24 cellular contexts compared by ENCODE assay signal in the genomic region with DNA sequence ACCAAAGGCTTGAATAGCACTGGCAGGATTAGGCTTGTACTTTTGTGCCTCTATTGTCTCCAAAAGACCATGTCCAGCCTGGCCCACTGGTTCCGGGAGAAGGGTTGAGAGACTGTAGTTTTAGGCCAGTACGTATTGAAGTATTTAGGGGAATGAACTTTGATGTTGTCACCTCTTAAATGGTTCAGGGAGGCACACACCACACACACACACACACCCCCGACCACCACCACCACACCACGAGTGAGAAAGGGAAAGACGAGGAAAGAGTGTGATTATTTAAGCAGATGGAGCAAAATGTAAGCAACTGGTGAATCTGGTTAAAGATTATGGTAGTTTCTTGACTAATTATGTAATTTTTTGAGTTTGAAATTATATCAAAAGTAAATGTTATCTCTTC.
DNase-seq lines count a peak whose midpoint lies in the region; ATAC-seq and TF ChIP-seq lines count a peak whose summit lies in the region.
"Had no signal": no experiment of that assay in that cellular context is flagged by ENCODE, and none has a peak within 500 bp of the region (broad histone marks: within the 10 kb centered on the region; RNA-seq: fewer than 3 reads in every experiment).

No MANE protein-coding gene starts in this region.

- no peak for TF ChIP-seq CTCF in activated CD8-positive, alpha-beta T cell treated with anti-CD3 and anti-CD28 coated beads for 36 hours (IDR thresholded peaks at IDR 0.05)
- TF ChIP-seq CTCF in neural progenitor cell (IDR thresholded peaks at IDR 0.05) (no peak), GM23338 (conservative IDR thresholded peaks at IDR 0.05; ENCODE audit: low read depth in 2 of 2) (no peak), HFFc6 (IDR thresholded peaks at IDR 0.05) (no peak)

- ATAC-seq in activated CD8-positive, alpha-beta T cell treated with anti-CD3 and anti-CD28 coated beads for 36 hours, result no peak
- no peak for ATAC-seq in activated CD8-positive, alpha-beta T cell treated with anti-CD3 and anti-CD28 coated beads, Interleukin-2, amount 10 ng/mL, durations not matched to agents 7 days and 5 days
- peak; percentile 51 for ATAC-seq in effector memory CD8-positive, alpha-beta T cell (replicated peaks)
- ATAC-seq in GM21717 (IDR thresholded peaks at IDR 0.05; ENCODE audit: unreplicated experiment) (no peak), GM23338 (no peak)

- peaks cover 100% of the 10 kb centered on the region for H3K79me2 ChIP-seq in neural progenitor cell (ENCODE audit: low read depth)
- H3K79me2 ChIP-seq in GM23338 (replicated peaks; ENCODE audit: insufficient read depth), result peaks cover 88% of the 10 kb centered on the region

- no peak overlapping the region for H3K27ac Mint-ChIP-seq in activated CD8-positive, alpha-beta T cell treated with anti-CD3 and anti-CD28 coated beads for 36 hours
- no peak overlapping the region for H3K27ac Mint-ChIP-seq in activated CD8-positive, alpha-beta T cell treated with anti-CD3 and anti-CD28 coated beads, Interleukin-2, amount 10 ng/mL, durations not matched to agents 7 days and 5 days
- H3K27ac Mint-ChIP-seq in effector memory CD8-positive, alpha-beta T cell, result no peak overlapping the region
- H3K27ac Mint-ChIP-seq in neural progenitor cell, result no peak overlapping the region
- no peak overlapping the region for H3K27ac Mint-ChIP-seq in GM23338
- no peak overlapping the region for H3K27ac Mint-ChIP-seq in HFFc6

- no peak overlapping the region for H3K4me3 Mint-ChIP-seq in activated CD8-positive, alpha-beta T cell treated with anti-CD3 and anti-CD28 coated beads for 36 hours
- H3K4me3 Mint-ChIP-seq in activated CD8-positive, alpha-beta T cell treated with anti-CD3 and anti-CD28 coated beads, Interleukin-2, amount 10 ng/mL, durations not matched to agents 7 days and 5 days, result no peak overlapping the region
- H3K4me3 Mint-ChIP-seq in effector memory CD8-positive, alpha-beta T cell, result no peak overlapping the region
- no peak overlapping the region for H3K4me3 Mint-ChIP-seq in neural progenitor cell
- H3K4me3 Mint-ChIP-seq in GM23338, result no peak overlapping the region
- no peak overlapping the region for H3K4me3 Mint-ChIP-seq in HFFc6
- H3K4me3 Mint-ChIP-seq: CD14-positive monocyte; CD8-positive, alpha-beta memory T cell had no signal

- no peaks in the 10 kb centered on the region for H3K27me3 Mint-ChIP-seq in activated CD8-positive, alpha-beta T cell treated with anti-CD3 and anti-CD28 coated beads for 36 hours
- no peaks in the 10 kb centered on the region for H3K27me3 Mint-ChIP-seq in activated CD8-positive, alpha-beta T cell treated with anti-CD3 and anti-CD28 coated beads, Interleukin-2, amount 10 ng/mL, durations not matched to agents 7 days and 5 days (ENCODE audit: low read depth)
- no peaks in the 10 kb centered on the region for H3K27me3 Mint-ChIP-seq in effector memory CD8-positive, alpha-beta T cell
- H3K27me3 Mint-ChIP-seq in neural progenitor cell (ENCODE audit: insufficient read depth, low read depth) (peaks cover 2% of the 10 kb centered on the region), GM23338 (ENCODE audit: insufficient read depth, low read depth, poor library complexity) (peaks cover 4% of the 10 kb centered on the region), HFFc6 (ENCODE audit: insufficient read depth) (no peaks in the 10 kb centered on the region; the same call in 1 of the 2 replicates)
- H3K27me3 Mint-ChIP-seq: CD8-positive, alpha-beta memory T cell had no signal

- H3K9ac ChIP-seq in neural progenitor cell, result no peak overlapping the region

- peak; percentile 2 for DNase-seq in activated CD8-positive, alpha-beta T cell treated with anti-CD3 and anti-CD28 coated beads for 36 hours
- no peak for DNase-seq in activated CD8-positive, alpha-beta T cell treated with anti-CD3 and anti-CD28 coated beads, Interleukin-2, amount 10 ng/mL, durations not matched to agents 7 days and 5 days
- DNase-seq in effector memory CD8-positive, alpha-beta T cell, result no peak
- DNase-seq in neural progenitor cell (ENCODE audit: low spot score) (peak; percentile 55), GM23338 (ENCODE audit: low spot score) (no peak), HFFc6 (no peak)
- DNase-seq: 8988T; ACHN; BE2C; CD8-positive, alpha-beta memory T cell; DMS 273 treated with DMSO at 0.1 percent for 48 hours; DMS79 treated with DMSO at 0.1 percent for 48 hours; H7; Karpas-422; NCI-H1417; NCI-H1694 treated with DMSO at 0.1 percent for 48 hours; NCI-H2227 treated with DMSO at 0.1 percent for 48 hours; NCI-H526 treated with DMSO at 0.1 percent for 48 hours; Right ventricle myocardium superior; RPMI8226 had no signal

- H4K20me1 ChIP-seq in neural progenitor cell (ENCODE audit: low read depth) (peaks cover 91% of the 10 kb centered on the region), GM23338 (replicated peaks; ENCODE audit: insufficient read depth) (peaks cover 28% of the 10 kb centered on the region)

- CTCF ChIA-PET in activated CD8-positive, alpha-beta T cell treated with anti-CD3 and anti-CD28 coated beads for 36 hours (lab: Charles Lee), result interaction anchor here (0.8 kb wide), 1 partner anchor 13 kb away, joined by 3 read pairs; no protein-coding TSS in a partner anchor
- CTCF ChIA-PET in activated CD8-positive, alpha-beta T cell treated with anti-CD3 and anti-CD28 coated beads, Interleukin-2, amount 10 ng/mL, durations not matched to agents 7 days and 5 days (lab: Charles Lee), result interaction anchor here (0.6 kb wide), 1 partner anchor 863 kb away, joined by 3 read pairs; no protein-coding TSS in a partner anchor

- H3K9me2 ChIP-seq in GM23338 (ENCODE audit: insufficient read depth), result peaks cover 4% of the 10 kb centered on the region; the same call in 1 of the 2 replicates

- POLR2A ChIA-PET in activated CD8-positive, alpha-beta T cell treated with anti-CD3 and anti-CD28 coated beads for 36 hours (lab: Charles Lee), result interaction anchor here (0.7 kb wide), 1 partner anchor 52 kb away, joined by 3 read pairs; no protein-coding TSS in a partner anchor
- POLR2A ChIA-PET in activated CD8-positive, alpha-beta T cell treated with anti-CD3 and anti-CD28 coated beads, Interleukin-2, amount 10 ng/mL, durations not matched to agents 7 days and 5 days (lab: Charles Lee), result no interaction called here

- H3K27me3 ChIP-seq in neural progenitor cell (no peaks in the 10 kb centered on the region), GM23338 (ENCODE audit: insufficient read depth) (no peaks in the 10 kb centered on the region)
- H3K27me3 ChIP-seq: BE2C, SJSA1 had no signal

- H3K27ac ChIP-seq in neural progenitor cell (no peak overlapping the region), GM23338 (ENCODE audit: low read depth) (no peak overlapping the region)
- H3K27ac ChIP-seq: HL-60, SJSA1 had no signal

- H3K4me1 ChIP-seq in neural progenitor cell, result peaks cover 17% of the 10 kb centered on the region
- no peaks in the 10 kb centered on the region for H3K4me1 ChIP-seq in GM23338 (ENCODE audit: insufficient read depth)
- H3K4me1 ChIP-seq: BE2C had no signal

- H2AFZ ChIP-seq in neural progenitor cell (replicated peaks) (no peak overlapping the region), GM23338 (no peak overlapping the region)

- H3K9me3 Mint-ChIP-seq in activated CD8-positive, alpha-beta T cell treated with anti-CD3 and anti-CD28 coated beads for 36 hours, result no peaks in the 10 kb centered on the region
- H3K9me3 Mint-ChIP-seq in activated CD8-positive, alpha-beta T cell treated with anti-CD3 and anti-CD28 coated beads, Interleukin-2, amount 10 ng/mL, durations not matched to agents 7 days and 5 days (ENCODE audit: insufficient read depth), result peaks cover 2% of the 10 kb centered on the region
- H3K9me3 Mint-ChIP-seq in effector memory CD8-positive, alpha-beta T cell, result no peaks in the 10 kb centered on the region
- H3K9me3 Mint-ChIP-seq in neural progenitor cell (peaks cover 9% of the 10 kb centered on the region), GM23338 (no peaks in the 10 kb centered on the region), HFFc6 (no peaks in the 10 kb centered on the region)
- H3K9me3 Mint-ChIP-seq: CD14-positive monocyte; CD8-positive, alpha-beta memory T cell had no signal

- H3K4me1 Mint-ChIP-seq in activated CD8-positive, alpha-beta T cell treated with anti-CD3 and anti-CD28 coated beads for 36 hours (ENCODE audit: low read depth), result peaks cover 68% of the 10 kb centered on the region
- peaks cover 13% of the 10 kb centered on the region for H3K4me1 Mint-ChIP-seq in activated CD8-positive, alpha-beta T cell treated with anti-CD3 and anti-CD28 coated beads, Interleukin-2, amount 10 ng/mL, durations not matched to agents 7 days and 5 days (ENCODE audit: low read depth)
- peaks cover 33 to 68% of the 10 kb centered on the region in 2 donors for H3K4me1 Mint-ChIP-seq in effector memory CD8-positive, alpha-beta T cell (ENCODE audit: low read depth in 2 of 2)
- no peaks in the 10 kb centered on the region for H3K4me1 Mint-ChIP-seq in neural progenitor cell
- peaks cover 18% of the 10 kb centered on the region; the same call in 2 of the 3 replicates for H3K4me1 Mint-ChIP-seq in GM23338
- H3K4me1 Mint-ChIP-seq in HFFc6 (ENCODE audit: low read depth), result peaks cover 56% of the 10 kb centered on the region

- peaks cover 6% of the 10 kb centered on the region for H3K36me3 Mint-ChIP-seq in activated CD8-positive, alpha-beta T cell treated with anti-CD3 and anti-CD28 coated beads for 36 hours (ENCODE audit: low read depth)
- peaks cover 13% of the 10 kb centered on the region for H3K36me3 Mint-ChIP-seq in activated CD8-positive, alpha-beta T cell treated with anti-CD3 and anti-CD28 coated beads, Interleukin-2, amount 10 ng/mL, durations not matched to agents 7 days and 5 days (ENCODE audit: low read depth)
- H3K36me3 Mint-ChIP-seq in effector memory CD8-positive, alpha-beta T cell (ENCODE audit: insufficient read depth), result peaks cover 10% of the 10 kb centered on the region
- H3K36me3 Mint-ChIP-seq in neural progenitor cell (peaks cover 30% of the 10 kb centered on the region), GM23338 (ENCODE audit: low read depth) (no peaks in the 10 kb centered on the region), HFFc6 (ENCODE audit: low read depth) (peaks cover 10% of the 10 kb centered on the region)

- H3F3A ChIP-seq in neural progenitor cell (ENCODE audit: low read depth) (peaks cover 2% of the 10 kb centered on the region), GM23338 (replicated peaks; ENCODE audit: low read depth) (no peaks in the 10 kb centered on the region)

- H3K9me3 ChIP-seq in neural progenitor cell (ENCODE audit: low read depth), result no peaks in the 10 kb centered on the region
- H3K9me3 ChIP-seq: BE2C, SJSA1 had no signal

- H3K4me2 ChIP-seq in neural progenitor cell (peak overlapping the region; percentile 16), GM23338 (no peak overlapping the region)

- H3K4me3 ChIP-seq in neural progenitor cell, result no peak overlapping the region
- no peak overlapping the region for H3K4me3 ChIP-seq in GM23338
- H3K4me3 ChIP-seq: SJSA1 had no signal

- H3K36me3 ChIP-seq in neural progenitor cell (no peaks in the 10 kb centered on the region), GM23338 (ENCODE audit: insufficient read depth) (no peaks in the 10 kb centered on the region)
- H3K36me3 ChIP-seq: BE2C had no signal

- intact Hi-C loops in activated CD8-positive, alpha-beta T cell treated with anti-CD3 and anti-CD28 coated beads for 36 hours (cut with micrococcal nuclease), result no loop called here

TF ChIP-seq in GM23338, 12 proteins besides CTCF, POLR2A, EP300 and RAD21 (continues in another document):
- TF ChIP-seq NANOG (IDR thresholded peaks at IDR 0.05; ENCODE audit: borderline replicate concordance), result no peak
- no peak for TF ChIP-seq ZNF114 (CRISPR knock-in tag; IDR thresholded peaks at IDR 0.05)

Comparison
In these comparisons a context has a peak if more than half of its experiments do, and no peak if none do; other contexts are left out.
1. DNase-seq: peak in activated CD8-positive, alpha-beta T cell treated with anti-CD3 and anti-CD28 coated beads for 36 hours (single experiment) and neural progenitor cell (single experiment); none in activated CD8-positive, alpha-beta T cell treated with anti-CD3 and anti-CD28 coated beads, Interleukin-2, amount 10 ng/mL, durations not matched to agents 7 days and 5 days (single experiment), effector memory CD8-positive, alpha-beta T cell (0 of 3), GM23338 (single experiment) and HFFc6 (single experiment).